In the genomic region with DNA sequence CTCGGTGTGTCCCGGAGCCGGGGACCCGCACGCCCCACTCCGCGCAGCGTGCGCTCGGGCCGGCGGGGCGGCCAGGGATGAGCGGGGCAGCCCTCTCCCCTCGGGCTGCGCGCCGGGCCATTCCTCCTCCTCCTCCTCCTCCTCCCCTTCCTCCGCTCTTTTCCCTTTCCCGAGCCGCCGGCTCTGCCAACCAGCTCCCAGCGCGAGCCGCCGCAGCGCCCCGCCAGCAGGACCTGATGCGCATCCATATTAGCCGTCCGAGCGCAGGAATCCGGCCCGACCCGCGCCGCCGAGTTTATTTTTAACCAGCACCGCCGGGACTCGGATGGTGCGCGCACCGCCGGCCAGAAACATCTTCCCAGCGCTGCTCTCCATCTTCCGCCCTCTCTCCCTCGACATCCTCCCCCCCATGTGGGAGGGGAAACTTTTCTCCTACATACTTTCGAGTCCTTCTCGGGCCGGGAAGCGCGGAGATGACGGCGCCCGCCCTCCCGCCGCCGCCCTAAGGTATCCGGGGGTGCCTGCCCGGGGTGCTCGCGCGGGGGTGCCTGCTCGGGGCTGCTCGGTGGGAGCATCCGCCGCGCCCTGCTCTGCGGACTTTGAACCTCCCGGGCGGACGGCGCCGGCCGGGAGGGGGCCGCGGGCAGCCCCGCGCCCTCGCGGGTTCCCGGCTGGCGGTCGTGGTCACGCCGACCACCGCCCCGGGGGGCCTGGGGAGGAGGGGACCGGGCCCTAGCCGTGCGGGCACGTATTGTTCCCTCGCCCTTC, we compare ENCODE assay signal across 8 cellular contexts. TPM values are rescaled to one million over a fixed set of nuclear protein-coding genes. Genes with fewer than 3 reads are reported as not detected.
DNase-seq lines count a peak whose midpoint lies in the region; ATAC-seq, FAIRE-seq and TF ChIP-seq lines count a peak whose summit lies in the region.

No MANE protein-coding gene starts in this region.

- peak; percentile 10 to 72 (median 43) for DNase-seq in CD8-positive, alpha-beta T cell
- peak; percentile 55 for DNase-seq in H54 (ENCODE audit: insufficient read length, low spot score)
- peak; percentile 50 to 79 (median 76) for DNase-seq in Peyer's patch
- peak; percentile 47 for DNase-seq in activated naive CD4-positive, alpha-beta T cell treated with anti-CD3 and anti-CD28 coated beads, Interleukin-2, amount 50 U/mL, for 16 hours
- peak; percentile 84 for DNase-seq in Right ventricle myocardium superior
- no peak for DNase-seq in NCI-H1048 (lab: John Stamatoyannopoulos, UW)
- no peak for DNase-seq in DMS114 treated with DMSO at 0.1 percent for 48 hours (lab: John Stamatoyannopoulos, UW; ENCODE audit: unreplicated experiment)

- TF ChIP-seq POLR2A in H54 (IDR thresholded peaks at IDR 0.05; ENCODE audit: low read depth, low read length) (peak; percentile 33), Peyer's patch (IDR thresholded peaks at IDR 0.05) (peak in 1 of 2 donors; percentile 44)

- no peak for TF ChIP-seq CTCF in CD8-positive, alpha-beta T cell (IDR thresholded peaks at IDR 0.05)
- TF ChIP-seq CTCF in Peyer's patch (IDR thresholded peaks at IDR 0.05) (no peak), parathyroid adenoma (IDR thresholded peaks at IDR 0.05) (no peak)

- peaks cover 48% of the 10 kb centered on the region for H3K4me1 Mint-ChIP-seq in CD8-positive, alpha-beta T cell (ENCODE audit: low read depth)

- peaks cover 37% of the 10 kb centered on the region for H3K4me1 ChIP-seq in CD8-positive, alpha-beta T cell (ENCODE audit: insufficient read depth, low read length)
- H3K4me1 ChIP-seq in Peyer's patch (peaks cover 0 to 34% (median 2%) of the 10 kb centered on the region in 4 donors), parathyroid adenoma (peaks cover 4% of the 10 kb centered on the region)

- peaks cover 13% of the 10 kb centered on the region for H3K36me3 Mint-ChIP-seq in CD8-positive, alpha-beta T cell

- H3K27ac Mint-ChIP-seq in CD8-positive, alpha-beta T cell: peak overlapping the region; percentile 97

- peak overlapping the region; percentile 84 for H3K27ac ChIP-seq in CD8-positive, alpha-beta T cell (ENCODE audit: low read depth, low read length)
- H3K27ac ChIP-seq in Peyer's patch (peak overlapping the region; percentile 89 to 98 (median 95)), parathyroid adenoma (peak overlapping the region; percentile 79)

- peak overlapping the region; percentile 97 for H3K4me2 ChIP-seq in parathyroid adenoma (ENCODE audit: low read length)

- POLR2A ChIA-PET in CD8-positive, alpha-beta T cell (lab: Charles Lee): interaction anchor here (0.6 to 6.6 kb wide), 11 partner anchors 8 to 497 kb away, joined by 3 to 43 read pairs (median 4); no protein-coding TSS in a partner anchor

- peak overlapping the region; percentile 49 for H3K9ac ChIP-seq in parathyroid adenoma

- peak overlapping the region; percentile 98 for H2AFZ ChIP-seq in parathyroid adenoma

- H3K9me3 ChIP-seq in CD8-positive, alpha-beta T cell (ENCODE audit: low read length): no peaks in the 10 kb centered on the region
- H3K9me3 ChIP-seq in Peyer's patch: no peaks in the 10 kb centered on the region
- H3K9me3 ChIP-seq in parathyroid adenoma (ENCODE audit: control insufficient read depth, low read length): no peaks in the 10 kb centered on the region

- CTCF ChIA-PET in CD8-positive, alpha-beta T cell (lab: Charles Lee): interaction anchor here (0.6 to 2.3 kb wide), 4 partner anchors 22 to 135 kb away, joined by 3 to 6 read pairs (median 4); no protein-coding TSS in a partner anchor

- H3K4me3 ChIP-seq in CD8-positive, alpha-beta T cell (ENCODE audit: low read depth, low read length): peak overlapping the region; percentile 97
- H3K4me3 ChIP-seq in Peyer's patch (peak overlapping the region; percentile 79 to 96 (median 94)), parathyroid adenoma (ENCODE audit: low read depth, low read length) (peak overlapping the region; percentile 86)

- peaks cover 24% of the 10 kb centered on the region for H3K79me2 ChIP-seq in parathyroid adenoma

- intact Hi-C loops in CD8-positive, alpha-beta T cell (cut with DNase I, micrococcal nuclease): loop anchor here (1.0 to 10.0 kb wide), 4 partner anchors 32 to 1846 kb away; partner anchors contain the start of genes FARS2 (in 1 of the 2) and LYRM4 (in 1 of the 2)
- intact Hi-C loops in Right ventricle myocardium superior (cut with DNase I): loop anchor here (10.0 kb wide), 2 partner anchors 54 to 126 kb away; no protein-coding TSS in a partner anchor

- no peaks in the 10 kb centered on the region for H3K27me3 Mint-ChIP-seq in CD8-positive, alpha-beta T cell (ENCODE audit: low read depth)

- peak; percentile 22 for ATAC-seq in CD8-positive, alpha-beta T cell
- peak; percentile 55 for ATAC-seq in Right ventricle myocardium superior (ENCODE audit: poor library complexity)

- no peaks in the 10 kb centered on the region for H3K9me3 Mint-ChIP-seq in CD8-positive, alpha-beta T cell

- H3K4me3 Mint-ChIP-seq in CD8-positive, alpha-beta T cell: peak overlapping the region; percentile 95

- no peak for FAIRE-seq in H54 (lab: Jason Lieb, UNC)

- H3K36me3 ChIP-seq in CD8-positive, alpha-beta T cell (ENCODE audit: insufficient read depth, low read length): no peaks in the 10 kb centered on the region
- H3K36me3 ChIP-seq in Peyer's patch: no peaks in the 10 kb centered on the region
- no peaks in the 10 kb centered on the region for H3K36me3 ChIP-seq in parathyroid adenoma (ENCODE audit: control insufficient read depth, insufficient read depth, low read length)

- H3K27me3 ChIP-seq in CD8-positive, alpha-beta T cell (ENCODE audit: insufficient read depth, low read length): no peaks in the 10 kb centered on the region
- H3K27me3 ChIP-seq in Peyer's patch: no peaks in the 10 kb centered on the region
- no peaks in the 10 kb centered on the region for H3K27me3 ChIP-seq in parathyroid adenoma (ENCODE audit: control insufficient read depth, insufficient read depth, low read length)

RNA-seq across cellular contexts. Expression of gene RREB1, which starts 0.6 kb away (rescaled TPM):
- total RNA-seq in CD8-positive, alpha-beta T cell: 10 to 100 TPM; 47.1 to 52.4 TPM
- total RNA-seq in Peyer's patch (100 to 1,000 TPM in 3 of 4 donors, 10 to 100 TPM in 1; 65.0 to 118 (median 113) TPM), Right ventricle myocardium superior (34.2 TPM)

Comparison
In these comparisons a context has a peak if more than half of its experiments do, and no peak if none do; other contexts are left out.
1. DNase-seq: peak in CD8-positive, alpha-beta T cell (7 of 7), H54 (single experiment), Peyer's patch (3 of 3), activated naive CD4-positive, alpha-beta T cell treated with anti-CD3 and anti-CD28 coated beads, Interleukin-2, amount 50 U/mL, for 16 hours (single experiment) and Right ventricle myocardium superior (single experiment); none in NCI-H1048 (single experiment) and DMS114 treated with DMSO at 0.1 percent for 48 hours (single experiment).
2. Peak in every context shown above with its lines, with median percentiles within 50 percentile points of each other: H3K27ac ChIP-seq and H3K4me3 ChIP-seq.